Comparison of ENCODE assay signal across 8 cellular contexts in the genomic region with DNA sequence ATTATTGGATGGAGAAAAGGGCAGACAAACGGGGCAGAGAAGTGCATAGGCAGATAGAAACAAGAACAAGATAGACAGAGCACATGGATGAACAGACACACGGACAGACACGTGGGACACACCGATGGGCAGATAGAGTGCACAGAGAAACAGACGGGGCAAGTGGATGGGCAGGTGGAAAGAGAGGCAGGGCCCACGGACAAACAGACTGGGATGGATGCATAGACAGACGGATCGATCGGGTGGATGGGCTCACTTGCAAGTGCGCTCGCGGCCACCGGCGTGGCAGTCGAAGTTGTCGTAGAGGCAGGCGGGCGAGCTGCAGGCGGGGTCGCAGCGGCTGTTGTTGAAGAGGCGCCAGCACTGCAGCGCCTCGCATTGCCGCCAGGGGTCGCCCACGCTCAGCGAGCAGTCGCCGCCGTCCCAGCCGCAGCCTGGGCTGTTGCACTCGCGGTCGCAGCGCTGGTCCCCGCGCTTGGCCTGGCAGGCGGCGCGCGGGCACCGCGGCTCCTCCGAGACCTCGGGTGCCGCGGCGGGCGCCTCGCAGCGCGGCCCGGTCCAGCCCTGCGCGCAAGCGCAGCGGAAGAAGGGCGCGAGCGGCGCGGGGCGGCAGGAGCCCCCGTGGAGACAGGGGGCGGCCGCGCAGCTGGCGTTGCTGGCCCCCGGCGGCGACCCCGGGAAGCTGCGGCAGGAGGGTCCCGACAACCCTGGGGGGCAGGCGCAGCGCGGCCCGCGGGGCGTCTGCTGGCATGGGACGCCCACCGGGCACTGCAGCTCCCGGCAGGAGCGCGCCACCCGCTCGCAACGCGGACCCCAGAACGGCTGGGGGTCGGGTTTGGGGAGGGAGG. TPM values are rescaled to one million over a fixed set of nuclear protein-coding genes. Genes with fewer than 3 reads are reported as not detected.
DNase-seq lines count a peak whose midpoint lies in the region; TF ChIP-seq lines count a peak whose summit lies in the region.

No MANE protein-coding gene starts in this region.

- peaks cover 7% of the 10 kb centered on the region for H3K4me1 Mint-ChIP-seq in HFFc6 (ENCODE audit: low read depth)

- peak; percentile 69 for DNase-seq in CMK (ENCODE audit: low read depth)
- peak; percentile 57 for DNase-seq in HFFc6
- peak; percentile 62 for DNase-seq in NCI-H2196 treated with DMSO at 0.1 percent for 48 hours (lab: John Stamatoyannopoulos, UW; ENCODE audit: unreplicated experiment)
- DNase-seq in activated CD4-positive, CD25-positive, alpha-beta regulatory T cell treated with anti-CD3 and anti-CD28 coated beads, Interleukin-2, amount 50 U/mL, for 72 hours: peak; percentile 88
- peak; percentile 72 for DNase-seq in central memory CD4-positive, alpha-beta T cell
- DNase-seq in kidney glomerular epithelial cell (lab: John Stamatoyannopoulos, UW): peak; percentile 71
- peak; percentile 86 to 91 for DNase-seq in stimulated activated CD4-positive, alpha-beta T cell treated with anti-CD3 and anti-CD28 coated beads, Interleukin-2, amount 100 ng/mL, for 24 hours
- DNase-seq in OCI-M2 (lab: John Stamatoyannopoulos, UW; ENCODE audit: unreplicated experiment): no peak

- no peak overlapping the region for H3K27ac Mint-ChIP-seq in HFFc6

- peak; percentile 97 for TF ChIP-seq CTCF in HFFc6 (IDR thresholded peaks at IDR 0.05)

- H3K4me3 Mint-ChIP-seq in HFFc6: peak overlapping the region; percentile 65

- no peaks in the 10 kb centered on the region for H3K27me3 Mint-ChIP-seq in HFFc6 (ENCODE audit: insufficient read depth)

- no peaks in the 10 kb centered on the region for H3K36me3 Mint-ChIP-seq in HFFc6 (ENCODE audit: low read depth)

- no peaks in the 10 kb centered on the region for H3K9me3 Mint-ChIP-seq in HFFc6

RNA-seq across cellular contexts. Expression of gene NOTCH3, which starts 23.3 kb away (rescaled TPM):
- 10 to 100 TPM in 4 of 6 experiments, 1 to 10 TPM in 2; 3.4 to 18.0 (median 13.1) TPM for total RNA-seq in HFFc6 (2021; fragmentation: NEBNext Ultra II Directional; extraction: Animal tissue kit (Norgen Biotek cat#: 25700))

RNA-seq across cellular contexts. Expression of gene EPHX3, which starts 54.8 kb away (rescaled TPM):
- under 1 TPM in 3 of 6 experiments, not detected in 3; 0.13 to 0.37 (median 0.14) TPM for total RNA-seq in HFFc6 (2021; fragmentation: NEBNext Ultra II Directional; extraction: Animal tissue kit (Norgen Biotek cat#: 25700))
